ENCODE assay signal across 1 cellular context in genomic region chr5:54088081-54088480, GRCh38.
TF ChIP-seq lines count a peak whose summit lies in the region.

No MANE protein-coding gene starts in this region.

TF ChIP-seq in GM12891, 5 proteins besides CTCF, POLR2A, EP300 and RAD21:
- no peak for TF ChIP-seq SPI1 (IDR thresholded peaks at IDR 0.05; ENCODE audit: low read depth, low read length)
- no peak for TF ChIP-seq POLR2AphosphoS5 (IDR thresholded peaks at IDR 0.05; ENCODE audit: low read depth, low read length)
- TF ChIP-seq POU2F2 (IDR thresholded peaks at IDR 0.05; ENCODE audit: low read depth, low read length): no peak
- no peak for TF ChIP-seq PAX5 (IDR thresholded peaks at IDR 0.05; ENCODE audit: insufficient read depth, low read length, severe bottlenecking)
- no peak for TF ChIP-seq TAF1 (IDR thresholded peaks at IDR 0.05; ENCODE audit: low read depth, low read length)
TF ChIP-seq in GM12891: peak in this region for 0.
